ENCODE assay signal across 8 cellular contexts in the genomic region with DNA sequence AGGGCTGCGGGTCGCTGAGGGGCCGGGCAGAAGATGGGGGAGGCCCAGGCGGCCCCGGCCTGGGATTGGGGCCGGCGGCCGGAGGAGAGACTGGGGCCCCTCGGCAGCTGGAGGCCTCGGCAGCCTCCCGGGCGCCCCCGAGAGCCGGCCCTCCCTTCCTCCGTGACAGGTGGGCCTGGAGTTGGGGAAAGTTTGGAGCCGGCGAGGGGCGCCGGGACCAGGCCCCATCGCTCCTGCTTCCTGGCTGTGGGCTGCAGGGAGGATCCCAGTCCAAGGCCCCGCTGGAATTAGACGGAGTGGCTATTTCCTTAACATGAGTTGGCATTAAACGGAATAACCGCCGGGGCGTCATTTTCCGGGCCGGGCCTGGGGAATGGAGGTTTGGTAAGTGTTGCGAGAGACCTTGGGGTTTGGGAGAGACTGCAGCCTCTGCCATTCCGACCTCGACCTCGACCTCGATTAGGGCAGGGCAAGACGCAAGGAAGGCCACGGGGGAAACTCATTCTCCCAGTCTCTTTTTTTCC. TPM values are rescaled to one million over a fixed set of nuclear protein-coding genes. Genes with fewer than 3 reads are reported as not detected.
A peak's percentile ranks its signal among the peaks of the same experiment; 100 is the strongest.
DNase-seq lines count a peak whose midpoint lies in the region; ATAC-seq, FAIRE-seq and TF ChIP-seq lines count a peak whose summit lies in the region.
"Not testable (repeated sequence)": the region's sequence is repeated elsewhere in the genome, so short reads cannot be mapped to it uniquely, and the experiment has no call there.

No MANE protein-coding gene starts in this region.

- not testable (repeated sequence) for H2AFZ ChIP-seq in IMR-90 (replicated peaks; ENCODE audit: low read length, poor library complexity)

- H3K9ac ChIP-seq in IMR-90 (ENCODE audit: low read depth, low read length), result peak overlapping the region; percentile 98

- TF ChIP-seq CTCF in A549 (IDR thresholded peaks at IDR 0.05); IMR-90 (conservative IDR thresholded peaks at IDR 0.05; ENCODE audit: low read depth, low read length): not testable (repeated sequence)

- peak in 1 of 2 experiments; percentile 42 for DNase-seq in A549 (ENCODE audit: low read depth in 1 of 2, low spot score in 1 of 2)
- peak; percentile 3 for DNase-seq in IMR-90
- peak in 3 of 4 experiments; percentile 8 to 15 (median 9) for DNase-seq in activated naive CD4-positive, alpha-beta T cell (lab: John Stamatoyannopoulos, UW)
- peak; percentile 46 to 51 for DNase-seq in lung microvascular endothelial cell (ENCODE audit: low read depth in 2 of 2)
- DNase-seq in stimulated activated CD4-positive, alpha-beta T cell treated with anti-CD3 and anti-CD28 coated beads, Interleukin-12 subunit alpha, Interleukin-12 subunit beta, amount 100 ng/mL, for 4 hours, result peak; percentile 19

- H3K79me1 ChIP-seq in IMR-90 (ENCODE audit: low read depth in 1 of 2, low read length in 2 of 2), result peaks cover 4 to 18% of the 10 kb centered on the region in 2 experiments

- intact Hi-C loops in IMR-90 (cut with micrococcal nuclease), result not testable (repeated sequence)

- dilution Hi-C loops in IMR-90 (cut with HindIII; ENCODE audit: low sequenced_read_pairs, unreplicated experiment), result not testable (repeated sequence)

- not testable (repeated sequence) for BruUV-seq in IMR-90 (replicated peaks; lab: Mats Ljungman, UMichigan)

- in situ Hi-C loops in IMR-90 (cut with MboI; ENCODE audit: low sequenced_read_pairs), result not testable (repeated sequence)

- H2BK20ac ChIP-seq in IMR-90 (ENCODE audit: low read depth, low read length), result not testable (repeated sequence)

- not testable (repeated sequence) for H3K27me3 ChIP-seq in IMR-90 (ENCODE audit: control insufficient read depth, insufficient read depth, low read length)

- TF ChIP-seq EP300 in A549 (IDR thresholded peaks at IDR 0.05), result not testable (repeated sequence)

- peak overlapping the region; percentile 94 for H2AK9ac ChIP-seq in IMR-90 (replicated peaks; ENCODE audit: low read depth, low read length, poor library complexity)

- peak overlapping the region; percentile 96 for H3K14ac ChIP-seq in IMR-90 (replicated peaks; ENCODE audit: low read depth, low read length)

- H3K27ac ChIP-seq in A549 (peak overlapping the region; percentile 95 to 99), IMR-90 (ENCODE audit: insufficient read depth, low read length) (peak overlapping the region; percentile 72)

- not testable (repeated sequence) for H4K20me1 ChIP-seq in IMR-90 (ENCODE audit: insufficient read depth, low read length)

- FAIRE-seq in A549 (lab: Jason Lieb, UNC), result not testable (repeated sequence)

- H3K4me2 ChIP-seq in A549 (peak overlapping the region; percentile 98), IMR-90 (ENCODE audit: low read depth, low read length) (peak overlapping the region; percentile 86)

- TF ChIP-seq POLR2A in A549 (IDR thresholded peaks at IDR 0.05; ENCODE audit: low read length); IMR-90 (IDR thresholded peaks at IDR 0.05; ENCODE audit: low read depth, low read length): not testable (repeated sequence)

- H3K9me3 ChIP-seq in A549; IMR-90 (ENCODE audit: control insufficient read depth, insufficient read depth, low read length): not testable (repeated sequence)

- H3K36me3 ChIP-seq in IMR-90 (ENCODE audit: control insufficient read depth, insufficient read depth, low read length), result not testable (repeated sequence)

- not testable (repeated sequence) for H3K9me1 ChIP-seq in IMR-90 (ENCODE audit: insufficient read depth, low read length)

- WGBS in A549 (ENCODE audit: missing lambda C conversion rate), result 2% methylated on average over 13 of the region's 35 CpGs
- no CpG with 5 or more reads among the region's 35 CpGs for whole genome bisulfite sequencing in IMR-90 (ENCODE audit: extremely low coverage in 2 of 2, insufficient read length in 1 of 2), 2 experiments

- CTCF ChIA-PET in A549 (lab: Yijun Ruan, JAX); IMR-90 (lab: Yijun Ruan, JAX): not testable (repeated sequence)

- H3K18ac ChIP-seq in IMR-90 (ENCODE audit: low read depth, low read length), result peak overlapping the region; percentile 18; the same call in 1 of the 2 replicates

- peak overlapping the region; percentile 75 to 96; a peak in 3 of 4 replicates for H4K8ac ChIP-seq in IMR-90 (ENCODE audit: low read depth in 2 of 2, low read length in 2 of 2)

- peak overlapping the region; percentile 81 for H4K91ac ChIP-seq in IMR-90 (ENCODE audit: insufficient read depth, low read depth, low read length)

- POLR2A ChIA-PET in A549 (lab: Yijun Ruan, JAX); IMR-90 (lab: Charles Lee; ENCODE audit: unreplicated experiment): not testable (repeated sequence)

- H3K56ac ChIP-seq in IMR-90 (ENCODE audit: extremely low read depth, insufficient read depth, low read length), result peak overlapping the region; percentile 79

- H2BK120ac ChIP-seq in IMR-90 (ENCODE audit: low read depth, low read length), result 0 out of 2 replicates have a peak overlapping the region, but pooled peaks have one; percentile 27

- TF ChIP-seq RAD21 in A549 (conservative IDR thresholded peaks at IDR 0.05 in 1 of 2, IDR thresholded peaks at IDR 0.05 in 1 of 2); IMR-90 (IDR thresholded peaks at IDR 0.05; ENCODE audit: low read length): not testable (repeated sequence)

- H2BK5ac ChIP-seq in IMR-90 (ENCODE audit: low read depth, low read length, poor library complexity, severe bottlenecking), result peak overlapping the region; percentile 89

- H3K4me3 ChIP-seq in A549 (peak overlapping the region; percentile 80), IMR-90 (ENCODE audit: insufficient read depth, low read depth, low read length) (peak overlapping the region; percentile 63)

- peak overlapping the region; percentile 92 for H3K23ac ChIP-seq in IMR-90 (ENCODE audit: low read depth, low read length)

- H3K4ac ChIP-seq in IMR-90 (ENCODE audit: low read depth, low read length), result peak overlapping the region; percentile 95

- ATAC-seq in A549, result peak; percentile 48 to 59
- peak; percentile 21 for ATAC-seq in GM19023 (IDR thresholded peaks at IDR 0.05; ENCODE audit: unreplicated experiment)
- peak; percentile 13 for ATAC-seq in IMR-90 (ENCODE audit: low read depth)
- ATAC-seq in SK-N-SH treated with all-trans-retinoic acid at 6 μM for 48 hours, result peak; percentile 39
- peak; percentile 12 for ATAC-seq in esophagus mucosa

- H4K5ac ChIP-seq in IMR-90 (ENCODE audit: low read depth, low read length), result peak overlapping the region; percentile 13; the same call in 1 of the 2 replicates

- H2BK15ac ChIP-seq in IMR-90 (ENCODE audit: low read depth, low read length), result not testable (repeated sequence)

- peaks cover 16% of the 10 kb centered on the region for H3K4me1 ChIP-seq in A549
- H3K4me1 ChIP-seq in IMR-90 (ENCODE audit: control insufficient read depth, insufficient read depth, low read length), result not testable (repeated sequence)

- H2AK5ac ChIP-seq in IMR-90 (ENCODE audit: low read depth, low read length), result not testable (repeated sequence)

TF ChIP-seq in A549, 52 proteins besides CTCF, POLR2A, EP300 and RAD21:
- peak; percentile 30; the same call in 1 of the 2 replicates for TF ChIP-seq PHF8 (IDR thresholded peaks at IDR 0.05; ENCODE audit: borderline replicate concordance, low read depth)
TF ChIP-seq in A549: peak in this region for 1; not testable (repeated sequence) for 51.

RNA-seq across cellular contexts. Expression of gene METTL2B, which starts 55.5 kb away (rescaled TPM):
- polyA plus RNA-seq in A549 (2011; rRNA removed) (48.8 and 49.1 TPM in 2 replicates), A549 (2017; fragmentation: RNase III; extraction: RNeasy Plus Mini Kit Qiagen cat#74134 plus additional on column Dnase treatment) (25.9 to 32.3 TPM (median 28.0 TPM) in 3 replicates), IMR-90 (2012; rRNA removed) (14.1 and 18.0 TPM in 2 replicates)
- polyA plus RNA-seq in A549 (2012; cell fraction: cytosol; rRNA removed), result 16.2 and 17.9 TPM in 2 replicates
- polyA plus RNA-seq in A549 (2012; cell fraction: nucleus; rRNA removed), result 8.1 and 10.5 TPM in 2 replicates
- polyA minus RNA-seq in A549 (2011; rRNA and poly(A)+ RNA removed), result 22.7 and 26.3 TPM in 2 replicates
- total RNA-seq in IMR-90 (2012; rRNA removed) (34.2 and 45.8 TPM in 2 replicates), esophagus mucosa (18.4 TPM), lung microvascular endothelial cell (15.3 and 18.5 TPM in 2 replicates)
- 7.1 and 7.9 TPM in 2 replicates for polyA plus RNA-seq in IMR-90 (2012; cell fraction: cytosol; rRNA removed)
- polyA plus RNA-seq in IMR-90 (2012; cell fraction: nucleus; rRNA removed; ENCODE audit: low replicate concordance), result 6.4 and 18.4 TPM in 2 replicates
